12 cellular contexts compared by ENCODE assay signal in genomic region chr14:72745546-72745945, GRCh38.
DNase-seq lines count a peak whose midpoint lies in the region; ATAC-seq, FAIRE-seq and TF ChIP-seq lines count a peak whose summit lies in the region.
"Had no signal": no experiment of that assay in that cellular context is flagged by ENCODE, and none has a peak within 500 bp of the region (broad histone marks: within the 10 kb centered on the region; RNA-seq: fewer than 3 reads in every experiment).

No MANE protein-coding gene starts in this region.

- no peak overlapping the region for H3K9ac ChIP-seq in endothelial cell of umbilical vein (replicated peaks; ENCODE audit: extremely low read depth, insufficient read depth, low read length)

- no peaks in the 10 kb centered on the region for H4K20me1 ChIP-seq in endothelial cell of umbilical vein (replicated peaks; ENCODE audit: control insufficient read depth, extremely low read depth, insufficient read depth, low read length)

- H3K4me1 ChIP-seq in endothelial cell of umbilical vein (ENCODE audit: control insufficient read depth, extremely low read depth, insufficient read depth, low read length) (peaks cover 11% of the 10 kb centered on the region), prostate gland (replicated peaks) (no peaks in the 10 kb centered on the region), uterus (no peaks in the 10 kb centered on the region)

- BruUV-seq in endothelial cell of umbilical vein (replicated peaks; lab: Mats Ljungman, UMichigan) = no TSS peak

- intact Hi-C loops in endothelial cell of umbilical vein (cut with micrococcal nuclease) = no loop called here
- intact Hi-C loops in prostate gland (cut with DNase I) = no loop called here
- intact Hi-C loops in uterus (cut with DNase I; ENCODE audit: low total_unique reads) = no loop called here

- H3K36me3 ChIP-seq in endothelial cell of umbilical vein (ENCODE audit: control insufficient read depth in 2 of 2, extremely low read depth in 1 of 2, insufficient read depth in 2 of 2, low read length in 2 of 2) = no peaks in the 10 kb centered on the region
- H3K36me3 ChIP-seq in prostate gland = no peaks in the 10 kb centered on the region
- H3K36me3 ChIP-seq in uterus = no peaks in the 10 kb centered on the region

- POLR2A ChIA-PET in endothelial cell of umbilical vein (lab: Charles Lee) = no interaction called here

- TF ChIP-seq CTCF in endothelial cell of umbilical vein (IDR thresholded peaks at IDR 0.05; ENCODE audit: extremely low read depth in 1 of 2, insufficient read depth in 1 of 2, low read depth in 1 of 2, low read length in 2 of 2) (no peak), prostate gland (IDR thresholded peaks at IDR 0.05) (no peak), uterus (IDR thresholded peaks at IDR 0.05) (no peak)

- dilution Hi-C loops in endothelial cell of umbilical vein (cut with MboI; ENCODE audit: extremely low pct_ligation_motif_present, low sequenced_read_pairs) = no loop called here

- H3K9me1 ChIP-seq in endothelial cell of umbilical vein (replicated peaks; ENCODE audit: control insufficient read depth, extremely low read depth, insufficient read depth, low read length) = no peaks in the 10 kb centered on the region

- no peak for ATAC-seq in HG03354 (IDR thresholded peaks at IDR 0.05; ENCODE audit: poor library complexity, severe bottlenecking, unreplicated experiment)

- H2AFZ ChIP-seq in endothelial cell of umbilical vein (ENCODE audit: low read depth, low read length) = no peak overlapping the region

- no peak overlapping the region for H3K27ac ChIP-seq in endothelial cell of umbilical vein (ENCODE audit: insufficient read depth, low read depth, low read length)
- H3K27ac ChIP-seq in prostate gland = no peak overlapping the region
- H3K27ac ChIP-seq in uterus = no peak overlapping the region

- H3K4me3 ChIP-seq in endothelial cell of umbilical vein (replicated peaks in 1 of 3; ENCODE audit: insufficient read depth in 1 of 3, low read depth in 1 of 3, low read length in 3 of 3) = no peak overlapping the region
- H3K4me3 ChIP-seq in prostate gland = no peak overlapping the region
- H3K4me3 ChIP-seq in uterus = no peak overlapping the region

- CTCF ChIA-PET in endothelial cell of umbilical vein (lab: Charles Lee) = interaction anchor here (1.1 to 1.3 kb wide), 2 partner anchors 10 to 231 kb away, joined by 3 to 5 read pairs; no protein-coding TSS in a partner anchor

- H3K4me2 ChIP-seq in endothelial cell of umbilical vein (ENCODE audit: insufficient read depth, low read length) = no peak overlapping the region

- H3K27me3 ChIP-seq in endothelial cell of umbilical vein (ENCODE audit: control insufficient read depth in 2 of 2, insufficient read depth in 2 of 2, low read length in 2 of 2) (no peaks in the 10 kb centered on the region), prostate gland (replicated peaks; ENCODE audit: insufficient read depth) (no peaks in the 10 kb centered on the region), uterus (no peaks in the 10 kb centered on the region)

- no peaks in the 10 kb centered on the region for H3K79me2 ChIP-seq in endothelial cell of umbilical vein (ENCODE audit: control insufficient read depth, insufficient read depth, low read length)

- 77% methylated on average over 5 of the region's 5 CpGs for WGBS in prostate gland

- FAIRE-seq in endothelial cell of umbilical vein (lab: Jason Lieb, UNC) = no peak
- FAIRE-seq: H1 had no signal

- DNase-seq in EL = peak; percentile 95
- DNase-seq in RPMI7951 (ENCODE audit: low read depth) = peak; percentile 82
- DNase-seq in endothelial cell of umbilical vein (ENCODE audit: low read depth, low spot score) = peak; percentile 23
- peak; percentile 1 for DNase-seq in prostate gland (ENCODE audit: low spot score)
- DNase-seq in uterus = no peak
- DNase-seq in cerebellum (ENCODE audit: low spot score) = no peak
- DNase-seq in amygdala (lab: John Stamatoyannopoulos, UW) = no peak
- DNase-seq: immature natural killer cell, NCI-H2107, OCI-M1 had no signal

- TF ChIP-seq POLR2A in endothelial cell of umbilical vein (IDR thresholded peaks at IDR 0.05; ENCODE audit: low read depth, low read length) (no peak), prostate gland (IDR thresholded peaks at IDR 0.05) (no peak), uterus (IDR thresholded peaks at IDR 0.05) (no peak)

- H3K9me3 ChIP-seq in endothelial cell of umbilical vein (replicated peaks; ENCODE audit: control insufficient read depth, insufficient read depth, low read length) (no peaks in the 10 kb centered on the region), prostate gland (no peaks in the 10 kb centered on the region), uterus (no peaks in the 10 kb centered on the region)

TF ChIP-seq in endothelial cell of umbilical vein, 7 proteins besides CTCF, POLR2A, EP300 and RAD21:
- TF ChIP-seq MAX (IDR thresholded peaks at IDR 0.05; ENCODE audit: insufficient read depth, insufficient read length) (no peak), JUN (IDR thresholded peaks at IDR 0.05; ENCODE audit: borderline replicate concordance, insufficient read depth, insufficient read length, low read depth) (peak; percentile 22), FOS (IDR thresholded peaks at IDR 0.05; ENCODE audit: borderline replicate concordance, insufficient read depth, low read length) (peak; percentile 65), EZH2 (IDR thresholded peaks at IDR 0.05; ENCODE audit: borderline replicate concordance, low read depth, low read length, severe bottlenecking) (no peak)

Comparison
In these comparisons a context has a peak if more than half of its experiments do, and no peak if none do; other contexts are left out.
1. DNase-seq: peak in EL (single experiment), RPMI7951 (single experiment), endothelial cell of umbilical vein (single experiment) and prostate gland (single experiment); none in uterus (0 of 2), cerebellum (single experiment) and amygdala (0 of 56).